12 cellular contexts compared by ENCODE assay signal in genomic region chr9:134442486-134443168, GRCh38.
DNase-seq lines count a peak whose midpoint lies in the region; ATAC-seq and TF ChIP-seq lines count a peak whose summit lies in the region.
"Had no signal": no experiment of that assay in that cellular context is flagged by ENCODE, and none has a peak within 500 bp of the region (broad histone marks: within the 10 kb centered on the region; RNA-seq: fewer than 3 reads in every experiment).

No MANE protein-coding gene starts in this region.

- H3K36me3 ChIP-seq in neural cell (ENCODE audit: insufficient read depth, low read length) (no peaks in the 10 kb centered on the region), testis (ENCODE audit: low read depth, missing control alignments) (no peaks in the 10 kb centered on the region)

- no peak for TF ChIP-seq POLR2A in testis (IDR thresholded peaks at IDR 0.05)

- TF ChIP-seq RAD21 in neural cell (conservative IDR thresholded peaks at IDR 0.05): no peak

- H3K4me2 ChIP-seq in neural cell (ENCODE audit: low read length): no peak overlapping the region

- H3F3A ChIP-seq in neural cell (ENCODE audit: insufficient read depth, low read length, poor library complexity, severe bottlenecking): no peaks in the 10 kb centered on the region

- no peaks in the 10 kb centered on the region for H3K9me2 ChIP-seq in neural cell (ENCODE audit: insufficient read depth, low read length)

- WGBS in testis, 2 donors: 39 to 42% methylated on average over 11 to 21 of the region's 21 CpGs

- H2AFZ ChIP-seq in neural cell (ENCODE audit: low read depth, low read length): no peak overlapping the region

- intact Hi-C loops in testis (cut with DNase I; ENCODE audit: low total_unique reads): loop anchor here (1.0 kb wide), 1 partner anchor 272 kb away; no protein-coding TSS in a partner anchor

- H3K79me2 ChIP-seq in neural cell (replicated peaks; ENCODE audit: insufficient read depth, low read length): no peaks in the 10 kb centered on the region

- H3K36me3 Mint-ChIP-seq in T-helper 17 cell (ENCODE audit: low read depth): no peaks in the 10 kb centered on the region
- H3K36me3 Mint-ChIP-seq: brain had no signal

- H3K9me3 ChIP-seq in neural cell (ENCODE audit: low read length) (no peaks in the 10 kb centered on the region), testis (no peaks in the 10 kb centered on the region), T-helper 17 cell (ENCODE audit: control insufficient read depth, low read length, poor library complexity, severe bottlenecking) (no peaks in the 10 kb centered on the region)
- H3K9me3 ChIP-seq: gastroesophageal sphincter had no signal

- DNase-seq in NCI-H1417 (lab: John Stamatoyannopoulos, UW) (peak in 2 of 3 experiments; percentile 66 to 85), NCI-H1417 treated with DMSO at 0.1 percent for 48 hours (lab: John Stamatoyannopoulos, UW) (no peak), HT-29 (ENCODE audit: low spot score) (peak; percentile 40), choroid plexus epithelial cell (ENCODE audit: low read depth) (peak; percentile 39), testis (no peak), T-helper 17 cell (no peak)

- no peaks in the 10 kb centered on the region for H4K20me1 ChIP-seq in neural cell (ENCODE audit: insufficient read depth)

- no peak for TF ChIP-seq EP300 in neural cell (conservative IDR thresholded peaks at IDR 0.05; ENCODE audit: poor library complexity, severe bottlenecking)

- peaks cover 17% of the 10 kb centered on the region for H3K27me3 Mint-ChIP-seq in T-helper 17 cell

- H3K4me1 ChIP-seq in testis: peaks cover 22% of the 10 kb centered on the region

- no peak overlapping the region for H3K27ac Mint-ChIP-seq in T-helper 17 cell
- H3K27ac Mint-ChIP-seq: activated CD4-positive, alpha-beta T cell treated with anti-CD3 and anti-CD28 coated beads, Interleukin-2, amount 10 ng/mL, durations not matched to agents 24 days and 14 days; stimulated activated naive CD8-positive, alpha-beta T cell treated with anti-CD3 and anti-CD28 coated beads, Interleukin-15, Interleukin-2, amounts not matched to agents 100 ng/mL and 50 ng/mL, for 24 hours had no signal

- H3K27me3 ChIP-seq in neural cell (ENCODE audit: insufficient read depth, low read depth, low read length) (no peaks in the 10 kb centered on the region), testis (no peaks in the 10 kb centered on the region)

- no peak overlapping the region for H3K4me3 Mint-ChIP-seq in T-helper 17 cell
- H3K4me3 Mint-ChIP-seq: activated CD4-positive, alpha-beta T cell treated with anti-CD3 and anti-CD28 coated beads, Interleukin-2, amount 10 ng/mL, durations not matched to agents 24 days and 14 days; brain; stimulated activated naive CD8-positive, alpha-beta T cell treated with anti-CD3 and anti-CD28 coated beads, Interleukin-15, Interleukin-2, amounts not matched to agents 100 ng/mL and 50 ng/mL, for 24 hours had no signal

- TF ChIP-seq CTCF in choroid plexus epithelial cell (conservative IDR thresholded peaks at IDR 0.05; ENCODE audit: low read depth, low read length): no peak
- TF ChIP-seq CTCF in neural cell (IDR thresholded peaks at IDR 0.05; ENCODE audit: poor library complexity, severe bottlenecking): no peak
- TF ChIP-seq CTCF in testis (IDR thresholded peaks at IDR 0.05): no peak

- peak overlapping the region; percentile 3 for H3K9ac ChIP-seq in neural cell (ENCODE audit: low read length)

- peaks cover 11% of the 10 kb centered on the region for H3K4me1 Mint-ChIP-seq in T-helper 17 cell

- no peak overlapping the region for H3K27ac ChIP-seq in neural cell (ENCODE audit: low read length)
- no peak overlapping the region for H3K27ac ChIP-seq in testis

- ATAC-seq in T-helper 17 cell: no peak
- no peak for ATAC-seq in HG02571 (IDR thresholded peaks at IDR 0.05; ENCODE audit: unreplicated experiment)

- no peak overlapping the region for H3K4me3 ChIP-seq in choroid plexus epithelial cell (ENCODE audit: low read depth, low read length)
- H3K4me3 ChIP-seq in neural cell (ENCODE audit: low read length): no peak overlapping the region
- H3K4me3 ChIP-seq in testis: no peak overlapping the region
- H3K4me3 ChIP-seq: gastroesophageal sphincter had no signal

TF ChIP-seq in neural cell, 6 proteins besides CTCF, POLR2A, EP300 and RAD21:
- TF ChIP-seq REST (IDR thresholded peaks at IDR 0.05; ENCODE audit: borderline replicate concordance): no peak
- TF ChIP-seq SMC3 (conservative IDR thresholded peaks at IDR 0.05; ENCODE audit: poor library complexity): no peak
- TF ChIP-seq EZH2 (IDR thresholded peaks at IDR 0.05; ENCODE audit: borderline replicate concordance, insufficient read depth, low read length, poor library complexity, severe bottlenecking): no peak
- no peak for TF ChIP-seq TAF1 (IDR thresholded peaks at IDR 0.05; ENCODE audit: low read depth)
- no peak for TF ChIP-seq MXI1 (conservative IDR thresholded peaks at IDR 0.05; ENCODE audit: poor library complexity, severe bottlenecking)
- TF ChIP-seq POLR2AphosphoS5 (IDR thresholded peaks at IDR 0.05): no peak

Comparison
In these comparisons a context has a peak if more than half of its experiments do, and no peak if none do; other contexts are left out.
1. DNase-seq: peak in NCI-H1417 (2 of 3), HT-29 (single experiment) and choroid plexus epithelial cell (single experiment); none in NCI-H1417 treated with DMSO at 0.1 percent for 48 hours (single experiment), testis (single experiment) and T-helper 17 cell (0 of 3).